In the genomic region with DNA sequence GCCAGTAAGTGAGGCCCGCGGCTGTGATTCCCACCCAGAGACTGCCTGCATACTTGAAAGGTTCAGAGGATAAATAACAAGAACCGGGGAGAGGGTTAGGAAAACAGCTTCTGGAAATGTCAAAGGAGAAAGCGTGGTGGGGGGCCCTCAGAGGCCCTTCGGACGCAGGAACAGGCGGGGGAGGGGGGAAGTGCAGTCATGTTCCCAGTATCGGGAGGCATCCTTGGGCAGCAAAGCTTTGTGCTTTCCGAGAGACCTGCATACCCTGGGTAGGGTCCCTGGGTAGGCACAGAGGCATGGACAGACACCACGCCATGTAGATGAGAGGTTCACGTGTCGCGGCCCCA, we compare ENCODE assay signal across 8 cellular contexts. TPM values are rescaled to one million over a fixed set of nuclear protein-coding genes. Genes with fewer than 3 reads are reported as not detected.
DNase-seq lines count a peak whose midpoint lies in the region; ATAC-seq and TF ChIP-seq lines count a peak whose summit lies in the region.

No MANE protein-coding gene starts in this region.

- no peak for DNase-seq in activated CD8-positive, alpha-beta T cell treated with anti-CD3 and anti-CD28 coated beads for 36 hours
- no peak for DNase-seq in activated CD8-positive, alpha-beta T cell treated with anti-CD3 and anti-CD28 coated beads, Interleukin-2, amount 10 ng/mL, durations not matched to agents 7 days and 5 days
- DNase-seq in esophagus muscularis mucosa (ENCODE audit: extremely low spot score) (no peak), tibial nerve (ENCODE audit: low spot score in 2 of 2) (no peak), medulla oblongata (ENCODE audit: extremely low spot score) (no peak), NCI-H1694 (lab: John Stamatoyannopoulos, UW) (no peak)
- no peak for DNase-seq in naive thymus-derived CD4-positive, alpha-beta T cell
- no peak for DNase-seq in activated effector memory CD4-positive, alpha-beta T cell treated with anti-CD3 and anti-CD28 coated beads, Interleukin-2, amount 50 U/mL, for 16 hours

- H3K36me3 Mint-ChIP-seq in activated CD8-positive, alpha-beta T cell treated with anti-CD3 and anti-CD28 coated beads for 36 hours (ENCODE audit: low read depth): no peaks in the 10 kb centered on the region
- H3K36me3 Mint-ChIP-seq in activated CD8-positive, alpha-beta T cell treated with anti-CD3 and anti-CD28 coated beads, Interleukin-2, amount 10 ng/mL, durations not matched to agents 7 days and 5 days (ENCODE audit: low read depth): no peaks in the 10 kb centered on the region
- peaks cover 0 to 13% (median 6%) of the 10 kb centered on the region in 5 donors for H3K36me3 Mint-ChIP-seq in naive thymus-derived CD4-positive, alpha-beta T cell

- TF ChIP-seq EP300 in esophagus muscularis mucosa (IDR thresholded peaks at IDR 0.05) (no peak), tibial nerve (IDR thresholded peaks at IDR 0.05) (no peak)

- H3K4me3 ChIP-seq in esophagus muscularis mucosa: peak overlapping the region; percentile 66 to 75 (median 72)
- no peak overlapping the region for H3K4me3 ChIP-seq in naive thymus-derived CD4-positive, alpha-beta T cell (ENCODE audit: low read length)
- H3K4me3 ChIP-seq in tibial nerve: peak overlapping the region; percentile 34 to 58 (median 40)

- no peaks in the 10 kb centered on the region for H3K9me3 Mint-ChIP-seq in activated CD8-positive, alpha-beta T cell treated with anti-CD3 and anti-CD28 coated beads for 36 hours
- no peaks in the 10 kb centered on the region for H3K9me3 Mint-ChIP-seq in activated CD8-positive, alpha-beta T cell treated with anti-CD3 and anti-CD28 coated beads, Interleukin-2, amount 10 ng/mL, durations not matched to agents 7 days and 5 days (ENCODE audit: insufficient read depth)
- no peaks in the 10 kb centered on the region for H3K9me3 Mint-ChIP-seq in naive thymus-derived CD4-positive, alpha-beta T cell

- POLR2A ChIA-PET in activated CD8-positive, alpha-beta T cell treated with anti-CD3 and anti-CD28 coated beads for 36 hours (lab: Charles Lee): interaction anchor here (0.6 kb wide), 1 partner anchor 74 kb away, joined by 3 read pairs; no protein-coding TSS in a partner anchor
- POLR2A ChIA-PET in activated CD8-positive, alpha-beta T cell treated with anti-CD3 and anti-CD28 coated beads, Interleukin-2, amount 10 ng/mL, durations not matched to agents 7 days and 5 days (lab: Charles Lee): no interaction called here
- POLR2A ChIA-PET in naive thymus-derived CD4-positive, alpha-beta T cell (lab: Charles Lee): no interaction called here

- H3K4me1 ChIP-seq in esophagus muscularis mucosa: peaks cover 13 to 35% (median 30%) of the 10 kb centered on the region in 4 donors
- peaks cover 0 to 5% of the 10 kb centered on the region in 2 donors for H3K4me1 ChIP-seq in naive thymus-derived CD4-positive, alpha-beta T cell (ENCODE audit: control insufficient read depth in 2 of 2, insufficient read depth in 2 of 2, low read length in 2 of 2)
- H3K4me1 ChIP-seq in tibial nerve: peaks cover 0 to 74% (median 13%) of the 10 kb centered on the region in 4 donors

- no peak for TF ChIP-seq POLR2A in esophagus muscularis mucosa (IDR thresholded peaks at IDR 0.05; ENCODE audit: low read depth)
- no peak for TF ChIP-seq POLR2A in tibial nerve (IDR thresholded peaks at IDR 0.05)

- peaks cover 4% of the 10 kb centered on the region for H3K4me1 Mint-ChIP-seq in activated CD8-positive, alpha-beta T cell treated with anti-CD3 and anti-CD28 coated beads for 36 hours (ENCODE audit: low read depth)
- H3K4me1 Mint-ChIP-seq in activated CD8-positive, alpha-beta T cell treated with anti-CD3 and anti-CD28 coated beads, Interleukin-2, amount 10 ng/mL, durations not matched to agents 7 days and 5 days (ENCODE audit: low read depth): peaks cover 3% of the 10 kb centered on the region
- peaks cover 0 to 12% (median 9%) of the 10 kb centered on the region in 7 donors for H3K4me1 Mint-ChIP-seq in naive thymus-derived CD4-positive, alpha-beta T cell

- no peak for ATAC-seq in activated CD8-positive, alpha-beta T cell treated with anti-CD3 and anti-CD28 coated beads for 36 hours
- ATAC-seq in activated CD8-positive, alpha-beta T cell treated with anti-CD3 and anti-CD28 coated beads, Interleukin-2, amount 10 ng/mL, durations not matched to agents 7 days and 5 days: no peak
- ATAC-seq in naive thymus-derived CD4-positive, alpha-beta T cell: no peak

- H3K27ac ChIP-seq in esophagus muscularis mucosa (replicated peaks in 1 of 4): peak overlapping the region; percentile 78 to 84 (median 80)
- no peak overlapping the region for H3K27ac ChIP-seq in naive thymus-derived CD4-positive, alpha-beta T cell (ENCODE audit: low read depth, low read length)
- H3K27ac ChIP-seq in tibial nerve: peak overlapping the region; percentile 40 to 84 (median 66)

- H3K4me3 Mint-ChIP-seq in activated CD8-positive, alpha-beta T cell treated with anti-CD3 and anti-CD28 coated beads for 36 hours: peak overlapping the region; percentile 26
- H3K4me3 Mint-ChIP-seq in activated CD8-positive, alpha-beta T cell treated with anti-CD3 and anti-CD28 coated beads, Interleukin-2, amount 10 ng/mL, durations not matched to agents 7 days and 5 days: no peak overlapping the region
- H3K4me3 Mint-ChIP-seq in naive thymus-derived CD4-positive, alpha-beta T cell: peak overlapping the region in 9 of 10 donors; percentile 16 to 84 (median 71)

- H3K36me3 ChIP-seq in esophagus muscularis mucosa (peaks cover 0 to 42% (median 18%) of the 10 kb centered on the region in 4 donors), tibial nerve (peaks cover 0 to 41% (median 3%) of the 10 kb centered on the region in 3 donors)
- no peaks in the 10 kb centered on the region for H3K36me3 ChIP-seq in naive thymus-derived CD4-positive, alpha-beta T cell (ENCODE audit: control insufficient read depth in 2 of 3, insufficient read depth in 3 of 3, low read length in 3 of 3)

- CTCF ChIA-PET in activated CD8-positive, alpha-beta T cell treated with anti-CD3 and anti-CD28 coated beads for 36 hours (lab: Charles Lee): interaction anchor here (1.8 kb wide), 1 partner anchor 22 kb away, joined by 8 read pairs; a partner anchor contains a TSS
- CTCF ChIA-PET in activated CD8-positive, alpha-beta T cell treated with anti-CD3 and anti-CD28 coated beads, Interleukin-2, amount 10 ng/mL, durations not matched to agents 7 days and 5 days (lab: Charles Lee): interaction anchor here (2.0 kb wide), 1 partner anchor 22 kb away, joined by 8 read pairs; a partner anchor contains a TSS
- CTCF ChIA-PET in naive thymus-derived CD4-positive, alpha-beta T cell (lab: Charles Lee): interaction anchor here (1.4 kb wide), 1 partner anchor 22 kb away, joined by 4 read pairs; a partner anchor contains a TSS

- no peak overlapping the region for H3K27ac Mint-ChIP-seq in activated CD8-positive, alpha-beta T cell treated with anti-CD3 and anti-CD28 coated beads for 36 hours
- no peak overlapping the region for H3K27ac Mint-ChIP-seq in activated CD8-positive, alpha-beta T cell treated with anti-CD3 and anti-CD28 coated beads, Interleukin-2, amount 10 ng/mL, durations not matched to agents 7 days and 5 days
- no peak overlapping the region for H3K27ac Mint-ChIP-seq in naive thymus-derived CD4-positive, alpha-beta T cell

- H3K27me3 ChIP-seq in esophagus muscularis mucosa: no peaks in the 10 kb centered on the region
- peaks cover 0 to 4% of the 10 kb centered on the region in 2 donors for H3K27me3 ChIP-seq in naive thymus-derived CD4-positive, alpha-beta T cell (ENCODE audit: control insufficient read depth in 2 of 2, insufficient read depth in 2 of 2, low read length in 2 of 2)
- no peaks in the 10 kb centered on the region for H3K27me3 ChIP-seq in tibial nerve

- peaks cover 27% of the 10 kb centered on the region for H3K27me3 Mint-ChIP-seq in activated CD8-positive, alpha-beta T cell treated with anti-CD3 and anti-CD28 coated beads for 36 hours
- peaks cover 30% of the 10 kb centered on the region for H3K27me3 Mint-ChIP-seq in activated CD8-positive, alpha-beta T cell treated with anti-CD3 and anti-CD28 coated beads, Interleukin-2, amount 10 ng/mL, durations not matched to agents 7 days and 5 days (ENCODE audit: low read depth)
- peaks cover 10 to 37% (median 22%) of the 10 kb centered on the region in 5 donors for H3K27me3 Mint-ChIP-seq in naive thymus-derived CD4-positive, alpha-beta T cell

- TF ChIP-seq CTCF in activated CD8-positive, alpha-beta T cell treated with anti-CD3 and anti-CD28 coated beads for 36 hours (IDR thresholded peaks at IDR 0.05): no peak
- TF ChIP-seq CTCF in esophagus muscularis mucosa (IDR thresholded peaks at IDR 0.05) (no peak), tibial nerve (IDR thresholded peaks at IDR 0.05) (no peak)

- H3K9me3 ChIP-seq in esophagus muscularis mucosa (no peaks in the 10 kb centered on the region), tibial nerve (no peaks in the 10 kb centered on the region)
- H3K9me3 ChIP-seq in naive thymus-derived CD4-positive, alpha-beta T cell (ENCODE audit: control insufficient read depth in 2 of 3, low read length in 3 of 3): no peaks in the 10 kb centered on the region

- 19% methylated on average over 9 of the region's 13 CpGs for WGBS in esophagus muscularis mucosa
- 19 to 32% methylated on average over 9 to 13 of the region's 13 CpGs for WGBS in tibial nerve, 2 donors

- intact Hi-C loops in activated CD8-positive, alpha-beta T cell treated with anti-CD3 and anti-CD28 coated beads for 36 hours (cut with micrococcal nuclease): no loop called here
- intact Hi-C loops in esophagus muscularis mucosa (cut with DNase I): no loop called here
- intact Hi-C loops in naive thymus-derived CD4-positive, alpha-beta T cell (cut with micrococcal nuclease): no loop called here

RNA-seq across cellular contexts. Expression of a gene that starts 21.4 kb away (rescaled TPM):
- under 1 TPM in 1 of 2 experiments, not detected in 1; 0.07 TPM for total RNA-seq in activated CD8-positive, alpha-beta T cell treated with anti-CD3 and anti-CD28 coated beads for 36 hours
- total RNA-seq in activated CD8-positive, alpha-beta T cell treated with anti-CD3 and anti-CD28 coated beads, Interleukin-2, amount 10 ng/mL, durations not matched to agents 7 days and 5 days: under 1 TPM; 0.11 to 0.13 TPM
- total RNA-seq in esophagus muscularis mucosa: 1 to 10 TPM; 1.5 to 6.1 (median 3.5) TPM
- under 1 TPM; 0.07 to 0.49 (median 0.32) TPM for total RNA-seq in naive thymus-derived CD4-positive, alpha-beta T cell
- polyA plus RNA-seq in naive thymus-derived CD4-positive, alpha-beta T cell: under 1 TPM; 0.04 to 0.35 TPM
- total RNA-seq in tibial nerve: 10 to 100 TPM in 1 of 4 donors, 1 to 10 TPM in 3; 4.8 to 13.8 (median 5.9) TPM
